39 cellular contexts compared by ENCODE assay signal in the genomic region with DNA sequence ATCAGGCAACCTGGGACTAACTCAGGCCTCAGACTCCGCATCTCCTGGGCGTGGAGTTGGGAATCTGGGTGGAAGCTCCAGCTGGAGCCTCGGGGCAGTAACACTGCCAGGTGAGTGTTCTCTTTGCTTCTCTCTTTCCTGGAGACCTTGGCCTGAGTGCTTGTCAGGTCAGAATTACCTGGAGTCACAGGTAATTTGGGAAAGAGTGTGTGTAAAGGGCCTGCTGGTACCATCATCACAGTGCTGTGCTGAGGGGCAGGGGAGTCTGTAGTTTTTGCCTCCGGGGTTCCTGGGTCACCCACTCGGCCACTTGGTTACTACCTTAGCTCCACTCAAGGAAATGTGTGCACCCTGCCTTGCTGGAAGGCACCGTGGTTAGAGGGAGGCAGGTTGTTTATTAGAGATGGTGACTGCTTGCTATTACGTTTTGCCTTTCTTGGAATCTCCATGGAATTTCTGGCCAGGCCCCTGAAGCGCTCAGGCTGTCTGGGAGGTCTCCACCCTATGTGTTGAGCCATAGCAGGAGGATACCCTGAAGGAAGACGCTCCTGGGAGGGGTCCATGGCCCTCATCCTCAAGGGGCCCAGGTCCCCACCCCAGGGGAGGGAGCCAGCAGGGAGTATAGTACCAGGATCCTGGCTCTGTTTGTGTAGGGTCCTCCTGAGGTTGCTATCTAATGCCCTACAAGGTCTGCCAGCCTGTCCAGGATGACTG. TPM values are rescaled to one million over a fixed set of nuclear protein-coding genes. Genes with fewer than 3 reads are reported as not detected.
"Had no signal": no experiment of that assay in that cellular context is flagged by ENCODE, and none has a peak within 500 bp of the region (broad histone marks: within the 10 kb centered on the region; RNA-seq: fewer than 3 reads in every experiment).

No MANE protein-coding gene starts in this region.

- ATAC-seq: activated CD4-positive, alpha-beta T cell treated with anti-CD3 and anti-CD28 coated beads for 36 hours; activated CD8-positive, alpha-beta T cell treated with anti-CD3 and anti-CD28 coated beads, Interleukin-2, amount 10 ng/mL, durations not matched to agents 7 days and 5 days; body of pancreas; PC-3 had no signal

- H3K4me1 ChIP-seq: body of pancreas, breast epithelium, Peyer's patch had no signal

- H3K9me3 Mint-ChIP-seq: activated CD4-positive, alpha-beta T cell treated with anti-CD3 and anti-CD28 coated beads, Interleukin-2, amount 10 ng/mL, durations not matched to agents 7 days and 5 days; activated naive CD4-positive, alpha-beta T cell treated with anti-CD3 and anti-CD28 coated beads, Interleukin-2, amount 50 U/mL, for 24 hours; activated naive CD8-positive, alpha-beta T cell treated with anti-CD3 and anti-CD28 coated beads, Interleukin-2, amount 10 ng/mL, durations not matched to agents 7 days and 5 days; activated T-cell treated with anti-CD3 and anti-CD28 coated beads, Interleukin-2, amount 50 U/mL, for 24 hours; activated T-helper 2 cell treated with anti-CD3 and anti-CD28 coated beads, Interferon-gamma antibody, Interleukin-2, Interleukin-4, amounts not matched to agents 10 μg/mL and 5 μg/mL and 100 μg/mL, durations not matched to agents 14 hours and 24 hours and 36 hours had no signal

- FAIRE-seq: astrocyte had no signal

- H3K27me3 Mint-ChIP-seq: activated CD4-positive, alpha-beta T cell treated with anti-CD3 and anti-CD28 coated beads, Interleukin-2, amount 10 ng/mL, durations not matched to agents 7 days and 5 days had no signal

- H3K36me3 ChIP-seq: breast epithelium, Peyer's patch, SJSA1 had no signal

- DNase-seq: activated CD4-positive, alpha-beta T cell treated with anti-CD3 and anti-CD28 coated beads for 36 hours; activated CD4-positive, alpha-beta T cell treated with anti-CD3 and anti-CD28 coated beads, Interleukin-2, amount 10 ng/mL, durations not matched to agents 7 days and 5 days; activated CD4-positive, alpha-beta T cell treated with anti-CD3 and anti-CD28 coated beads, Interleukin-2, amount 50 U/mL, for 48 hours; activated CD4-positive, CD25-positive, alpha-beta regulatory T cell; activated CD8-positive, alpha-beta T cell treated with anti-CD3 and anti-CD28 coated beads, Interleukin-2, amount 10 ng/mL, durations not matched to agents 7 days and 5 days; activated gamma-delta T cell; activated naive CD4-positive, alpha-beta T cell treated with Interleukin-2 at 50 U/mL for 16 hours; activated naive CD8-positive, alpha-beta T cell treated with anti-CD3 and anti-CD28 coated beads, Interleukin-2, amount 10 ng/mL, durations not matched to agents 7 days and 5 days; activated T-cell treated with anti-CD3 and anti-CD28 coated beads, Interleukin-2, amount 50 U/mL, for 24 hours; body of pancreas; Kasumi-1; KG1; MM.1S; NCI-H1092 treated with DMSO at 0.1 percent for 48 hours; NCI-H1417; NCI-H146; NCI-H187; NCI-H2029 treated with DMSO at 0.1 percent for 48 hours; NCI-H2107; NCI-H2171; NCI-H510A; NCI-H526; NCI-H748 treated with DMSO at 0.1 percent for 48 hours; NK-92 treated with Interleukin-12 subunit alpha and Interleukin-12 subunit beta, amount 100 ng/mL, for 24 hours; PC-3; RPMI8226; SHP77 treated with DMSO at 0.1 percent for 48 hours; SW 1271; T-helper 1 cell; T-helper 2 cell; T-helper 9 cell had no signal

- H3K27me3 ChIP-seq: body of pancreas, SJSA1 had no signal

- H3K27ac Mint-ChIP-seq: activated CD4-positive, alpha-beta T cell treated with anti-CD3 and anti-CD28 coated beads for 36 hours; activated CD4-positive, alpha-beta T cell treated with anti-CD3 and anti-CD28 coated beads, Interleukin-2, amount 10 ng/mL, durations not matched to agents 7 days and 5 days; activated CD8-positive, alpha-beta T cell treated with anti-CD3 and anti-CD28 coated beads, Interleukin-2, amount 10 ng/mL, durations not matched to agents 7 days and 5 days; activated naive CD4-positive, alpha-beta T cell treated with anti-CD3 and anti-CD28 coated beads, Interleukin-2, amount 50 U/mL, for 24 hours; activated naive CD8-positive, alpha-beta T cell treated with anti-CD3 and anti-CD28 coated beads, Interleukin-2, amount 10 ng/mL, durations not matched to agents 7 days and 5 days; activated T-cell treated with anti-CD3 and anti-CD28 coated beads, Interleukin-2, amount 50 U/mL, for 24 hours; activated T-helper 2 cell treated with anti-CD3 and anti-CD28 coated beads, Interferon-gamma antibody, Interleukin-2, Interleukin-4, amounts not matched to agents 10 μg/mL and 5 μg/mL and 100 μg/mL, durations not matched to agents 14 hours and 24 hours and 36 hours had no signal

- H3K36me3 Mint-ChIP-seq: activated naive CD4-positive, alpha-beta T cell treated with anti-CD3 and anti-CD28 coated beads, Interleukin-2, amount 50 U/mL, for 24 hours; activated naive CD8-positive, alpha-beta T cell treated with anti-CD3 and anti-CD28 coated beads, Interleukin-2, amount 10 ng/mL, durations not matched to agents 7 days and 5 days had no signal

- H3K27ac ChIP-seq: body of pancreas, breast epithelium, Peyer's patch, SJSA1, VCaP had no signal

- H3K4me3 ChIP-seq: body of pancreas, breast epithelium, Peyer's patch, SJSA1 had no signal

- H3K4me3 Mint-ChIP-seq: activated CD4-positive, alpha-beta T cell treated with anti-CD3 and anti-CD28 coated beads for 36 hours; activated CD4-positive, alpha-beta T cell treated with anti-CD3 and anti-CD28 coated beads, Interleukin-2, amount 10 ng/mL, durations not matched to agents 7 days and 5 days; activated CD8-positive, alpha-beta T cell treated with anti-CD3 and anti-CD28 coated beads, Interleukin-2, amount 10 ng/mL, durations not matched to agents 7 days and 5 days; activated naive CD4-positive, alpha-beta T cell treated with anti-CD3 and anti-CD28 coated beads, Interleukin-2, amount 50 U/mL, for 24 hours; activated naive CD8-positive, alpha-beta T cell treated with anti-CD3 and anti-CD28 coated beads, Interleukin-2, amount 10 ng/mL, durations not matched to agents 7 days and 5 days; activated T-cell treated with anti-CD3 and anti-CD28 coated beads, Interleukin-2, amount 50 U/mL, for 24 hours had no signal

- H3K9me3 ChIP-seq: body of pancreas, breast epithelium, Peyer's patch, SJSA1 had no signal

- H3K4me1 Mint-ChIP-seq: activated CD4-positive, alpha-beta T cell treated with anti-CD3 and anti-CD28 coated beads for 36 hours; activated CD4-positive, alpha-beta T cell treated with anti-CD3 and anti-CD28 coated beads, Interleukin-2, amount 10 ng/mL, durations not matched to agents 7 days and 5 days; activated naive CD4-positive, alpha-beta T cell treated with anti-CD3 and anti-CD28 coated beads, Interleukin-2, amount 50 U/mL, for 24 hours; activated naive CD8-positive, alpha-beta T cell treated with anti-CD3 and anti-CD28 coated beads, Interleukin-2, amount 10 ng/mL, durations not matched to agents 7 days and 5 days had no signal

RNA-seq across cellular contexts. Expression of gene GPR78, which starts 2.9 kb away (rescaled TPM):
- total RNA-seq: activated CD4-positive, alpha-beta T cell treated with anti-CD3 and anti-CD28 coated beads for 36 hours; activated CD4-positive, alpha-beta T cell treated with anti-CD3 and anti-CD28 coated beads, Interleukin-2, amount 10 ng/mL, durations not matched to agents 7 days and 5 days; activated CD8-positive, alpha-beta T cell treated with anti-CD3 and anti-CD28 coated beads, Interleukin-2, amount 10 ng/mL, durations not matched to agents 7 days and 5 days; activated naive CD8-positive, alpha-beta T cell treated with anti-CD3 and anti-CD28 coated beads, Interleukin-2, amount 10 ng/mL, durations not matched to agents 7 days and 5 days; activated T-helper 2 cell treated with anti-CD3 and anti-CD28 coated beads, Interferon-gamma antibody, Interleukin-2, Interleukin-4, amounts not matched to agents 10 μg/mL and 5 μg/mL and 100 μg/mL, durations not matched to agents 14 hours and 24 hours and 36 hours; body of pancreas; cardiac septum; Peyer's patch had no signal

RNA-seq across cellular contexts. Expression of gene CPZ, which starts 9.5 kb away (rescaled TPM):
- total RNA-seq: activated CD4-positive, alpha-beta T cell treated with anti-CD3 and anti-CD28 coated beads for 36 hours; activated CD4-positive, alpha-beta T cell treated with anti-CD3 and anti-CD28 coated beads, Interleukin-2, amount 10 ng/mL, durations not matched to agents 7 days and 5 days; activated naive CD8-positive, alpha-beta T cell treated with anti-CD3 and anti-CD28 coated beads, Interleukin-2, amount 10 ng/mL, durations not matched to agents 7 days and 5 days; activated T-helper 2 cell treated with anti-CD3 and anti-CD28 coated beads, Interferon-gamma antibody, Interleukin-2, Interleukin-4, amounts not matched to agents 10 μg/mL and 5 μg/mL and 100 μg/mL, durations not matched to agents 14 hours and 24 hours and 36 hours had no signal
